8 cellular contexts compared by ENCODE assay signal in the genomic region with DNA sequence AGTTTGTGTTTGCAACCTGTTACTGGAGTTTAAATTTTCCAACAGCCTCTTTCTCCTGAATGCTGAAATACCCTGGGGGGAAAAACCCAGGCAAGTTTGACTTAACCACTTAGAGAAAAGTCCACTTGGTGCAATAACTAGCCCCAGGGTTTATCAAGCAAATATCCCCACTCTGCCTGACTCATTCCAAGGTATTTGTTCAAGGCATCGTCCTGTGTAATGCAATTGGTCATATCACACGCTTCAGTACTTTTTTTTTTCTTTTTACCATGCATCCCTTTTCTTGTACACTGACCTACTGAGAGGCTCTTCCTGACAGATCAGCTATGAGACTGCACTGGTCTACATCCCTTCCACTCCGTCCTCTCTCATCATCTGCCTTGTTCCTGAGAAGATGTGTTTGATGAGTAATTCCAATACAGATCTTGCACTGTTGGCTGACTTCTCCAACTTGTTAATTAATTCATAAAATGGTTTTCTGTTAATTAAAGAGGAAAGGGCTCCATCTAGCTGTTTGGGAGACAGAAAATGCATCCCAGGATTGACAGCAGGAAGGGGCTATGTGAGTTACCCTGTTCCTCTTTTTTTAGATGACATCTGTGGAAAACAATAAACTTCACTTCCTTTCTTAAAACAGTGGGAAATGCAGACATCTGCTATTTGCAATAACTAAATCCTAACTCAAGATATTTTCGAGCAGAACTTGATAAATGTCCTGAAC.
DNase-seq lines count a peak whose midpoint lies in the region; ATAC-seq and TF ChIP-seq lines count a peak whose summit lies in the region.

No MANE protein-coding gene starts in this region.

- H3K4me3 ChIP-seq in BJ (ENCODE audit: low read depth, low read length) (no peak overlapping the region), kidney epithelial cell (ENCODE audit: low read depth, low read length) (no peak overlapping the region)

- POLR2A ChIA-PET in BJ (lab: Charles Lee), result no interaction called here

- no peak for ATAC-seq in GM18873 (IDR thresholded peaks at IDR 0.05; ENCODE audit: low FRiP score, unreplicated experiment)

- CTCF ChIA-PET in BJ (lab: Yijun Ruan, JAX), result interaction anchor here (0.8 to 1.4 kb wide), 2 partner anchors 10 to 208 kb away, joined by 3 read pairs; no protein-coding TSS in a partner anchor

- TF ChIP-seq CTCF in BJ (IDR thresholded peaks at IDR 0.05; ENCODE audit: insufficient read depth, low read depth, low read length) (no peak), kidney epithelial cell (IDR thresholded peaks at IDR 0.05; ENCODE audit: insufficient read depth, low read length, poor library complexity, severe bottlenecking) (no peak)

- peak; percentile 78 for DNase-seq in BJ (ENCODE audit: low read depth)
- DNase-seq in LHCN-M2 (ENCODE audit: low read depth), result peak; percentile 75
- DNase-seq in amniotic stem cell (lab: John Stamatoyannopoulos, UW), result peak; percentile 86
- peak; percentile 95 for DNase-seq in kidney epithelial cell (ENCODE audit: low read depth)
- no peak for DNase-seq in COR-L47 (lab: John Stamatoyannopoulos, UW)
- DNase-seq in activated naive CD4-positive, alpha-beta T cell treated with Interleukin-2 at 50 U/mL for 16 hours, result no peak
- no peak for DNase-seq in T-helper 1 cell

- H3K36me3 ChIP-seq in BJ (ENCODE audit: control insufficient read depth, insufficient read depth, low read length), result no peaks in the 10 kb centered on the region
- no peaks in the 10 kb centered on the region for H3K36me3 ChIP-seq in kidney epithelial cell (ENCODE audit: control insufficient read depth, insufficient read depth, low read length)

- H3K27me3 ChIP-seq in BJ (ENCODE audit: control insufficient read depth, insufficient read depth, low read length), result no peaks in the 10 kb centered on the region
- no peaks in the 10 kb centered on the region for H3K27me3 ChIP-seq in kidney epithelial cell (ENCODE audit: control insufficient read depth, insufficient read depth, low read length)

Comparison
In these comparisons a context has a peak if more than half of its experiments do, and no peak if none do; other contexts are left out.
1. DNase-seq: peak in BJ (single experiment), LHCN-M2 (single experiment), amniotic stem cell (single experiment) and kidney epithelial cell (single experiment); none in COR-L47 (single experiment), activated naive CD4-positive, alpha-beta T cell treated with Interleukin-2 at 50 U/mL for 16 hours (single experiment) and T-helper 1 cell (0 of 5).